Comparison of ENCODE assay signal across 22 cellular contexts in the genomic region with DNA sequence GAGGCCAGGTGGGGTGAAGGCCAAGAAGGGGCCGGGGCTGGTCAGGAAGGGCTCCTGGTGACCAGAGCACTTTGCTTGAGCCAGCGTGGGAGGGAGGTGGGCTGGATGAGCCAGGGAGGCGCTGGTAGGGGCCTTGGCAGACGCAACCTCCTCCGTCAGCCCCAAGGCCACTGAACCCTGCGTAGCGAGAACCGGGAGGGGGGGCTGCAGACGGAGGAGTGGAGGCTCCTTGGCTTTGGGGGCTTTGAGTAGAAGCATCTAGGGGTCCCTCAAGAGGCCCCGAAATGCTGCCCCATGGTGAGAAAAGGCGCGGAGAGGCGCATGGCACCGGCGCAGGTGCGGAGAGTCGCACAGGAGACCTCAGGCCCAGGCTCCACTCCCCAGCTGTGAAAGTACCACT.
"Had no signal": no experiment of that assay in that cellular context is flagged by ENCODE, and none has a peak within 500 bp of the region (broad histone marks: within the 10 kb centered on the region; RNA-seq: fewer than 3 reads in every experiment).

No MANE protein-coding gene starts in this region.

- H3K36me3 ChIP-seq: colonic mucosa, esophagus muscularis mucosa, gastroesophageal sphincter, heart left ventricle, left lung had no signal

- DNase-seq: colonic mucosa; cortex of kidney; effector CD4-positive, alpha-beta T cell; effector memory CD4-positive, alpha-beta T cell; foreskin keratinocyte; heart left ventricle; hypothalamus; immature natural killer cell; islet precursor cell; left cardiac atrium; left ventricle myocardium superior; mammary epithelial cell; mesendoderm; naive thymus-derived CD4-positive, alpha-beta T cell had no signal

- H3K4me1 ChIP-seq: colonic mucosa, esophagus muscularis mucosa, foreskin keratinocyte, gastroesophageal sphincter, heart left ventricle, left lung had no signal

- FAIRE-seq: endothelial cell of umbilical vein, frontal cortex had no signal

- H3K4me3 ChIP-seq: colonic mucosa, esophagus muscularis mucosa, gastroesophageal sphincter, heart left ventricle, hepatocyte, left lung, lung, mucosa of descending colon had no signal

- H3K27me3 ChIP-seq: colonic mucosa, esophagus muscularis mucosa, foreskin keratinocyte, gastroesophageal sphincter, hepatocyte had no signal

- H3K27ac ChIP-seq: colonic mucosa, esophagus muscularis mucosa, foreskin keratinocyte, gastroesophageal sphincter, heart left ventricle, hepatocyte, left lung had no signal

- H3K9me3 ChIP-seq: esophagus muscularis mucosa, gastroesophageal sphincter, left lung, mucosa of descending colon had no signal
